In the genomic region with DNA sequence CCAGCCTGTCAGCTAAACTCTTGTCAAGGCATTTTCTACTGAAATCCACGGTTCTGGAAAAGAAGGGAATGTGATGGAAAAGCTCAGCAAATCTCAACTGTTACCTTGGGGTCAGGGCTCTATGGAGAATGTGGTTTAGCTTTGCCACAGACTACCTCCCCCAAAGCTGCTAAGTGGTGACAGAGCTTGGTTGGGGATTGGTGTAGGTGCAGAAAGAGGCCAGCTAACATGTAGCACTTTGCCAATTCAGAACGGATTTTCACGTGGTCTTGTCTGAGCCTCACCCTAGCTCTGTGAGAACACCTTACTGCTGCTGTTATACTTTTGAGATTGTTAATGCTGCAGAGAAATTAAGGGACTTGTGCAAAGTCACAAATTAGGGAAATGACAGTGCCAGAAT, we compare ENCODE assay signal across 1 cellular context.
TF ChIP-seq lines count a peak whose summit lies in the region.

No MANE protein-coding gene starts in this region.

TF ChIP-seq in H1, 55 proteins besides CTCF, POLR2A, EP300 and RAD21 (continued from another document):
- TF ChIP-seq GTF2F1 (IDR thresholded peaks at IDR 0.05; ENCODE audit: borderline replicate concordance, low read depth, low read length), result no peak
- TF ChIP-seq KDM1A (IDR thresholded peaks at IDR 0.05; ENCODE audit: borderline replicate concordance, low read length), result no peak
- no peak for TF ChIP-seq SAP30 (IDR thresholded peaks at IDR 0.05; ENCODE audit: insufficient read depth, insufficient replicate concordance, low read length)
- no peak for TF ChIP-seq CTBP2 (IDR thresholded peaks at IDR 0.05; ENCODE audit: borderline replicate concordance, insufficient read depth, insufficient read length, low read length)
- no peak for TF ChIP-seq SUZ12 (IDR thresholded peaks at IDR 0.05; ENCODE audit: low read length)
- no peak for TF ChIP-seq KDM5A (IDR thresholded peaks at IDR 0.05; ENCODE audit: low read length)
- TF ChIP-seq TBP (IDR thresholded peaks at IDR 0.05; ENCODE audit: low read depth, low read length), result no peak
- no peak for TF ChIP-seq CHD1 (IDR thresholded peaks at IDR 0.05; ENCODE audit: low read depth, low read length)
